25 cellular contexts compared by ENCODE assay signal in the genomic region with DNA sequence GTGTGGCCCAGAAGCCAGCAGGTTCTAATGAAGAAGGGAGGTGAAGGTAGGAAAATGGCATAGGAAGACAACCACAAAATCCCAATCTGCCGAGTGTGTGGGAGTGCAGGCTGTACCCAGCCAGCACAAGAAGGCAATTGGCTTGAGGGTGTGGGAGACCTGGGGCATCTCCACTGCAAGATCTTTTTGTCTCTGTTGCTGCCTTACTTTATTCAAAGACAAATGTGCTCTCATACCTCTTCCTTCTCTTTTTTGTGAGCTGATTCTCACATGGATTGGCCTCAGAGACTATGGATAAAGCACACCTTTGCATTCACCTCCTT.
"Had no signal": no experiment of that assay in that cellular context is flagged by ENCODE, and none has a peak within 500 bp of the region (broad histone marks: within the 10 kb centered on the region; RNA-seq: fewer than 3 reads in every experiment).

No MANE protein-coding gene starts in this region.

- H3K27ac Mint-ChIP-seq: activated B cell treated with CpG ODN at 0.5 μM for 24 hours; activated CD8-positive, alpha-beta T cell treated with anti-CD3 and anti-CD28 coated beads for 36 hours; activated naive CD4-positive, alpha-beta T cell treated with anti-CD3 and anti-CD28 coated beads, Interleukin-2, amount 50 U/mL, for 24 hours; activated naive CD8-positive, alpha-beta T cell treated with anti-CD3 and anti-CD28 coated beads, Interleukin-2, amount 50 U/mL, for 24 hours; activated T-helper 2 cell treated with anti-CD3 and anti-CD28 coated beads, Interferon-gamma antibody, Interleukin-2, Interleukin-4, amounts not matched to agents 10 μg/mL and 5 μg/mL and 100 μg/mL, durations not matched to agents 14 hours and 24 hours and 36 hours; effector memory CD8-positive, alpha-beta T cell; immature natural killer cell; naive thymus-derived CD4-positive, alpha-beta T cell; T-helper 1 cell treated with Interleukin-12 subunit alpha and Interleukin-12 subunit beta and Interleukin-4 antibody, amounts not matched to agents 30 μg/mL and 1 μg/mL, for 36 hours had no signal

- H3K4me3 Mint-ChIP-seq: activated B cell treated with CpG ODN at 0.5 μM for 24 hours; activated CD8-positive, alpha-beta T cell treated with anti-CD3 and anti-CD28 coated beads for 36 hours; activated naive CD4-positive, alpha-beta T cell treated with anti-CD3 and anti-CD28 coated beads, Interleukin-2, amount 50 U/mL, for 24 hours; activated naive CD8-positive, alpha-beta T cell treated with anti-CD3 and anti-CD28 coated beads, Interleukin-2, amount 50 U/mL, for 24 hours; effector memory CD8-positive, alpha-beta T cell; immature natural killer cell; naive thymus-derived CD4-positive, alpha-beta T cell; T-helper 1 cell treated with Interleukin-12 subunit alpha and Interleukin-12 subunit beta and Interleukin-4 antibody, amounts not matched to agents 30 μg/mL and 1 μg/mL, for 36 hours had no signal

- ATAC-seq: activated CD8-positive, alpha-beta T cell treated with anti-CD3 and anti-CD28 coated beads for 36 hours; activated naive CD8-positive, alpha-beta T cell treated with anti-CD3 and anti-CD28 coated beads, Interleukin-2, amount 50 U/mL, for 24 hours; effector memory CD8-positive, alpha-beta T cell; gastroesophageal sphincter; naive thymus-derived CD4-positive, alpha-beta T cell; pancreas; sciatic nerve; stimulated activated naive CD8-positive, alpha-beta T cell treated with anti-CD3 and anti-CD28 coated beads, Interleukin-15, Interleukin-2, amounts not matched to agents 100 U/mL and 50 U/mL, for 24 hours had no signal

- H3K4me1 ChIP-seq: pancreas, upper lobe of left lung, vagina had no signal

- H3K9me3 Mint-ChIP-seq: activated B cell treated with CpG ODN at 0.5 μM for 24 hours; activated CD8-positive, alpha-beta T cell treated with anti-CD3 and anti-CD28 coated beads for 36 hours; activated naive CD4-positive, alpha-beta T cell treated with anti-CD3 and anti-CD28 coated beads, Interleukin-2, amount 50 U/mL, for 24 hours; activated naive CD8-positive, alpha-beta T cell treated with anti-CD3 and anti-CD28 coated beads, Interleukin-2, amount 50 U/mL, for 24 hours; activated T-helper 2 cell treated with anti-CD3 and anti-CD28 coated beads, Interferon-gamma antibody, Interleukin-2, Interleukin-4, amounts not matched to agents 10 μg/mL and 5 μg/mL and 100 μg/mL, durations not matched to agents 14 hours and 24 hours and 36 hours; effector memory CD8-positive, alpha-beta T cell; immature natural killer cell; naive thymus-derived CD4-positive, alpha-beta T cell; T-helper 1 cell treated with Interleukin-12 subunit alpha and Interleukin-12 subunit beta and Interleukin-4 antibody, amounts not matched to agents 30 μg/mL and 1 μg/mL, for 36 hours had no signal

- H3K27me3 Mint-ChIP-seq: activated naive CD8-positive, alpha-beta T cell treated with anti-CD3 and anti-CD28 coated beads, Interleukin-2, amount 50 U/mL, for 24 hours had no signal

- H3K36me3 ChIP-seq: gastroesophageal sphincter, pancreas, prostate gland, upper lobe of left lung, vagina had no signal

- H3K36me3 Mint-ChIP-seq: activated naive CD4-positive, alpha-beta T cell treated with anti-CD3 and anti-CD28 coated beads, Interleukin-2, amount 50 U/mL, for 24 hours; immature natural killer cell; naive thymus-derived CD4-positive, alpha-beta T cell had no signal

- H3K4me3 ChIP-seq: coronary artery, gastroesophageal sphincter, pancreas, prostate gland, skin epidermis, upper lobe of left lung, vagina had no signal

- H3K4me1 Mint-ChIP-seq: activated B cell treated with CpG ODN at 0.5 μM for 24 hours; activated naive CD4-positive, alpha-beta T cell treated with anti-CD3 and anti-CD28 coated beads, Interleukin-2, amount 50 U/mL, for 24 hours; activated naive CD8-positive, alpha-beta T cell treated with anti-CD3 and anti-CD28 coated beads, Interleukin-2, amount 50 U/mL, for 24 hours; immature natural killer cell had no signal

- H3K27ac ChIP-seq: coronary artery, gastroesophageal sphincter, pancreas, skin epidermis, upper lobe of left lung, vagina had no signal

- H3K27me3 ChIP-seq: upper lobe of left lung, vagina had no signal

- H3K9me3 ChIP-seq: gastroesophageal sphincter, pancreas, prostate gland, upper lobe of left lung, vagina had no signal

- DNase-seq: activated B cell treated with CpG ODN at 0.5 μM for 24 hours; activated CD4-positive, alpha-beta T cell treated with anti-CD3 and anti-CD28 coated beads, Interleukin-2, amount 50 U/mL, for 1 hour; activated CD8-positive, alpha-beta T cell treated with anti-CD3 and anti-CD28 coated beads for 36 hours; activated naive CD8-positive, alpha-beta T cell treated with anti-CD3 and anti-CD28 coated beads, Interleukin-2, amount 50 U/mL, for 24 hours; activated T-cell treated with anti-CD3 and anti-CD28 coated beads, Interleukin-2, amount 50 U/mL, for 48 hours; cerebellar nuclear complex; effector memory CD8-positive, alpha-beta T cell; immature natural killer cell; kidney; naive thymus-derived CD4-positive, alpha-beta T cell; pancreas; stimulated activated CD4-positive, alpha-beta T cell treated with anti-CD3 and anti-CD28 coated beads, Interleukin-12 subunit alpha, Interleukin-12 subunit beta, amount 100 ng/mL, for 4 hours; stimulated activated CD4-positive, alpha-beta T cell treated with anti-CD3 and anti-CD28 coated beads, Interleukin-4, amount 100 ng/mL, for 1 hour; stimulated activated naive CD8-positive, alpha-beta T cell treated with anti-CD3 and anti-CD28 coated beads, Interleukin-15, Interleukin-2, amounts not matched to agents 100 U/mL and 50 U/mL, for 24 hours; T-helper 9 cell; upper lobe of left lung had no signal
